ENCODE assay signal across 20 cellular contexts in genomic region chr10:114393886-114394285, GRCh38. TPM values are rescaled to one million over a fixed set of nuclear protein-coding genes. Genes with fewer than 3 reads are reported as not detected.
DNase-seq lines count a peak whose midpoint lies in the region; ATAC-seq, FAIRE-seq and TF ChIP-seq lines count a peak whose summit lies in the region.
"Had no signal": no experiment of that assay in that cellular context is flagged by ENCODE, and none has a peak within 500 bp of the region (broad histone marks: within the 10 kb centered on the region; RNA-seq: fewer than 3 reads in every experiment).

No MANE protein-coding gene starts in this region.

- no peak for TF ChIP-seq RAD21 in IMR-90 (IDR thresholded peaks at IDR 0.05; ENCODE audit: low read length)

- H2AK5ac ChIP-seq in IMR-90 (ENCODE audit: low read depth, low read length): no peak overlapping the region

- dilution Hi-C loops in IMR-90 (cut with HindIII; ENCODE audit: low sequenced_read_pairs, unreplicated experiment) (no loop called here), endothelial cell of umbilical vein (cut with MboI; ENCODE audit: extremely low pct_ligation_motif_present, low sequenced_read_pairs) (no loop called here)

- no peaks in the 10 kb centered on the region for H3K79me1 ChIP-seq in IMR-90 (ENCODE audit: low read depth in 1 of 2, low read length in 2 of 2)

- H4K5ac ChIP-seq in IMR-90 (ENCODE audit: low read depth, low read length): no peak overlapping the region

- BruUV-seq in IMR-90 (replicated peaks; lab: Mats Ljungman, UMichigan) (no TSS peak), endothelial cell of umbilical vein (replicated peaks; lab: Mats Ljungman, UMichigan) (no TSS peak)

- H2BK15ac ChIP-seq in IMR-90 (ENCODE audit: low read depth, low read length): no peak overlapping the region

- no peak overlapping the region for H4K91ac ChIP-seq in IMR-90 (ENCODE audit: insufficient read depth, low read depth, low read length)

- H3K9me1 ChIP-seq in IMR-90 (ENCODE audit: insufficient read depth, low read length) (no peaks in the 10 kb centered on the region), endothelial cell of umbilical vein (replicated peaks; ENCODE audit: control insufficient read depth, extremely low read depth, insufficient read depth, low read length) (no peaks in the 10 kb centered on the region)

- H3K18ac ChIP-seq in IMR-90 (ENCODE audit: low read depth, low read length): no peak overlapping the region

- H2BK120ac ChIP-seq in IMR-90 (ENCODE audit: low read depth, low read length): no peak overlapping the region

- 60% methylated on average over 1 of the region's 7 CpGs; no CpG with 5 or more reads in 1 of the 2 experiments for WGBS in IMR-90 (ENCODE audit: extremely low coverage in 2 of 2, insufficient read length in 1 of 2), 2 experiments

- POLR2A ChIA-PET in IMR-90 (lab: Charles Lee; ENCODE audit: unreplicated experiment) (no interaction called here), endothelial cell of umbilical vein (lab: Charles Lee) (no interaction called here)

- FAIRE-seq in endothelial cell of umbilical vein (lab: Jason Lieb, UNC): no peak

- H2BK5ac ChIP-seq in IMR-90 (ENCODE audit: low read depth, low read length, poor library complexity, severe bottlenecking): no peak overlapping the region

- no peaks in the 10 kb centered on the region for H3K9me3 Mint-ChIP-seq in neural crest cell
- H3K9me3 Mint-ChIP-seq: CD8-positive, alpha-beta T cell had no signal

- peaks cover 1% of the 10 kb centered on the region; the same call in 1 of the 2 replicates for H3K4me1 ChIP-seq in IMR-90 (ENCODE audit: control insufficient read depth, insufficient read depth, low read length)
- H3K4me1 ChIP-seq in endothelial cell of umbilical vein (ENCODE audit: control insufficient read depth, extremely low read depth, insufficient read depth, low read length): peaks cover 30% of the 10 kb centered on the region
- H3K4me1 ChIP-seq in thoracic aorta (ENCODE audit: control insufficient read depth in 1 of 2, low read depth in 2 of 2): peaks cover 15 to 23% of the 10 kb centered on the region in 2 donors

- no peak overlapping the region for H3K14ac ChIP-seq in IMR-90 (replicated peaks; ENCODE audit: low read depth, low read length)

- H3K36me3 Mint-ChIP-seq in neural crest cell (ENCODE audit: low read depth): no peaks in the 10 kb centered on the region
- H3K36me3 Mint-ChIP-seq: CD8-positive, alpha-beta T cell had no signal

- no peak overlapping the region for H2BK20ac ChIP-seq in IMR-90 (ENCODE audit: low read depth, low read length)

- no peak overlapping the region for H3K56ac ChIP-seq in IMR-90 (ENCODE audit: extremely low read depth, insufficient read depth, low read length)

- H3K27me3 ChIP-seq in IMR-90 (ENCODE audit: control insufficient read depth, insufficient read depth, low read length): peaks cover 40% of the 10 kb centered on the region
- H3K27me3 ChIP-seq in endothelial cell of umbilical vein (ENCODE audit: control insufficient read depth in 2 of 2, insufficient read depth in 2 of 2, low read length in 2 of 2): peaks cover 48 to 50% of the 10 kb centered on the region in 2 experiments
- H3K27me3 ChIP-seq in thoracic aorta (replicated peaks; ENCODE audit: insufficient read depth): no peaks in the 10 kb centered on the region

- H3K4me2 ChIP-seq in IMR-90 (ENCODE audit: low read depth, low read length): no peak overlapping the region
- no peak overlapping the region for H3K4me2 ChIP-seq in endothelial cell of umbilical vein (ENCODE audit: insufficient read depth, low read length)
- H3K4me2 ChIP-seq: KMS-11 had no signal

- H3K9ac ChIP-seq in IMR-90 (ENCODE audit: low read depth, low read length) (no peak overlapping the region), endothelial cell of umbilical vein (replicated peaks; ENCODE audit: extremely low read depth, insufficient read depth, low read length) (no peak overlapping the region)
- H3K9ac ChIP-seq: KMS-11 had no signal

- H3K27ac ChIP-seq in IMR-90 (ENCODE audit: insufficient read depth, low read length): no peak overlapping the region
- H3K27ac ChIP-seq in endothelial cell of umbilical vein (ENCODE audit: insufficient read depth, low read depth, low read length): no peak overlapping the region
- H3K27ac ChIP-seq in thoracic aorta: peak overlapping the region in 1 of 2 donors; percentile 48
- H3K27ac ChIP-seq: KMS-11 had no signal

- no peaks in the 10 kb centered on the region for H3K79me2 ChIP-seq in endothelial cell of umbilical vein (ENCODE audit: control insufficient read depth, insufficient read depth, low read length)

- DNase-seq in IMR-90 (no peak), endothelial cell of umbilical vein (ENCODE audit: low read depth, low spot score) (no peak), neural crest cell (ENCODE audit: low read depth, low spot score) (no peak), thoracic aorta (ENCODE audit: low spot score) (no peak), NCI-H1417 treated with DMSO at 0.1 percent for 48 hours (lab: John Stamatoyannopoulos, UW) (no peak)
- no peak for DNase-seq in activated effector memory CD4-positive, alpha-beta T cell treated with Interleukin-2 at 50 U/mL for 16 hours
- DNase-seq: CD8-positive, alpha-beta T cell; DND-41; GDM1; H7; MM.1S; NCI-H1105; NCI-H1930; NCI-H2171; NCI-H82; SHP77 treated with DMSO at 0.1 percent for 48 hours had no signal

- H3K9me3 ChIP-seq in IMR-90 (ENCODE audit: control insufficient read depth, insufficient read depth, low read length) (no peaks in the 10 kb centered on the region), endothelial cell of umbilical vein (replicated peaks; ENCODE audit: control insufficient read depth, insufficient read depth, low read length) (no peaks in the 10 kb centered on the region), thoracic aorta (no peaks in the 10 kb centered on the region)

- no peak overlapping the region for H3K4ac ChIP-seq in IMR-90 (ENCODE audit: low read depth, low read length)

- peak overlapping the region; percentile 16 for H2AK9ac ChIP-seq in IMR-90 (replicated peaks; ENCODE audit: low read depth, low read length, poor library complexity)

- no peak overlapping the region for H4K8ac ChIP-seq in IMR-90 (ENCODE audit: low read depth in 2 of 2, low read length in 2 of 2)

- H2AFZ ChIP-seq in IMR-90 (replicated peaks; ENCODE audit: low read length, poor library complexity): peak overlapping the region; percentile 71
- H2AFZ ChIP-seq in endothelial cell of umbilical vein (ENCODE audit: low read depth, low read length): no peak overlapping the region

- H3K36me3 ChIP-seq in IMR-90 (ENCODE audit: control insufficient read depth, insufficient read depth, low read length): no peaks in the 10 kb centered on the region
- no peaks in the 10 kb centered on the region for H3K36me3 ChIP-seq in endothelial cell of umbilical vein (ENCODE audit: control insufficient read depth in 2 of 2, extremely low read depth in 1 of 2, insufficient read depth in 2 of 2, low read length in 2 of 2)
- no peaks in the 10 kb centered on the region for H3K36me3 ChIP-seq in thoracic aorta

- no peak overlapping the region for H3K23ac ChIP-seq in IMR-90 (ENCODE audit: low read depth, low read length)

- in situ Hi-C loops in IMR-90 (cut with MboI; ENCODE audit: low sequenced_read_pairs): no loop called here

- no peak for ATAC-seq in IMR-90 (ENCODE audit: low read depth)
- ATAC-seq in thoracic aorta (ENCODE audit: insufficient number of reproducible peaks, low FRiP score, low read depth): no peak
- ATAC-seq in GM21737 (IDR thresholded peaks at IDR 0.05; ENCODE audit: unreplicated experiment): no peak
- ATAC-seq in GM19467 (IDR thresholded peaks at IDR 0.05; ENCODE audit: unreplicated experiment): no peak
- ATAC-seq: CD8-positive, alpha-beta T cell had no signal

- peaks cover under 1% of the 10 kb centered on the region for H3K27me3 Mint-ChIP-seq in neural crest cell (ENCODE audit: low read depth)

- peaks cover 77% of the 10 kb centered on the region for H3K4me1 Mint-ChIP-seq in neural crest cell

- CTCF ChIA-PET in IMR-90 (lab: Yijun Ruan, JAX) (no interaction called here), endothelial cell of umbilical vein (lab: Charles Lee) (no interaction called here)

- H3K4me3 ChIP-seq in IMR-90 (ENCODE audit: insufficient read depth, low read depth, low read length): no peak overlapping the region
- H3K4me3 ChIP-seq in endothelial cell of umbilical vein (replicated peaks in 1 of 3; ENCODE audit: insufficient read depth in 1 of 3, low read depth in 1 of 3, low read length in 3 of 3): no peak overlapping the region
- H3K4me3 ChIP-seq in thoracic aorta: peak overlapping the region; percentile 32

- H3K27ac Mint-ChIP-seq in neural crest cell (ENCODE audit: unreplicated experiment): peak overlapping the region; percentile 87
- H3K27ac Mint-ChIP-seq: CD8-positive, alpha-beta T cell had no signal

- H3K4me3 Mint-ChIP-seq in neural crest cell: peak overlapping the region; percentile 29
- H3K4me3 Mint-ChIP-seq: CD8-positive, alpha-beta T cell had no signal

- intact Hi-C loops in IMR-90 (cut with micrococcal nuclease) (no loop called here), endothelial cell of umbilical vein (cut with micrococcal nuclease) (loop anchor here (2.0 kb wide), 1 partner anchor 19 kb away; no protein-coding TSS in a partner anchor)

- TF ChIP-seq POLR2A in IMR-90 (IDR thresholded peaks at IDR 0.05; ENCODE audit: low read depth, low read length) (no peak), endothelial cell of umbilical vein (IDR thresholded peaks at IDR 0.05; ENCODE audit: low read depth, low read length) (no peak)

- TF ChIP-seq CTCF in IMR-90 (conservative IDR thresholded peaks at IDR 0.05; ENCODE audit: low read depth, low read length) (no peak), endothelial cell of umbilical vein (IDR thresholded peaks at IDR 0.05; ENCODE audit: extremely low read depth in 1 of 2, insufficient read depth in 1 of 2, low read depth in 1 of 2, low read length in 2 of 2) (no peak), neural crest cell (conservative IDR thresholded peaks at IDR 0.05) (no peak), thoracic aorta (IDR thresholded peaks at IDR 0.05) (no peak)

- H4K20me1 ChIP-seq in IMR-90 (ENCODE audit: insufficient read depth, low read length) (no peaks in the 10 kb centered on the region), endothelial cell of umbilical vein (replicated peaks; ENCODE audit: control insufficient read depth, extremely low read depth, insufficient read depth, low read length) (no peaks in the 10 kb centered on the region)

RNA-seq across cellular contexts. Expression of gene AFAP1L2, which starts 10.4 kb away (rescaled TPM):
- total RNA-seq in IMR-90 (2012; rRNA removed): under 0.01 TPM in 1 of 2 replicates, not detected in the other
- polyA plus RNA-seq in IMR-90 (2012; rRNA removed): 0.10 and 0.22 TPM in 2 replicates
- polyA plus RNA-seq in IMR-90 (2012; cell fraction: cytosol; rRNA removed): 0.13 and 0.27 TPM in 2 replicates
- 0.31 and 0.35 TPM in 2 replicates for polyA plus RNA-seq in IMR-90 (2012; cell fraction: nucleus; rRNA removed; ENCODE audit: low replicate concordance)
- 1.6 and 4.1 TPM in 2 replicates for total RNA-seq in endothelial cell of umbilical vein
- 0.53 and 0.90 TPM in 2 replicates for polyA plus RNA-seq in endothelial cell of umbilical vein
- 0.52 and 0.63 TPM in 2 replicates for polyA plus RNA-seq in endothelial cell of umbilical vein (2011; cell fraction: cytosol; rRNA removed)
- polyA plus RNA-seq in endothelial cell of umbilical vein (2011; cell fraction: nucleus; rRNA removed): 2.1 and 2.2 TPM in 2 replicates
- 0.05 TPM in 2 replicates for polyA plus RNA-seq in endothelial cell of umbilical vein (2012)
- polyA minus RNA-seq in endothelial cell of umbilical vein: 0.59 and 0.75 TPM in 2 replicates
- not detected for polyA minus RNA-seq in endothelial cell of umbilical vein (2011; cell fraction: cytosol; rRNA and poly(A)+ RNA removed)
- 0.91 and 1.2 TPM in 2 replicates for polyA minus RNA-seq in endothelial cell of umbilical vein (2011; cell fraction: nucleus; rRNA and poly(A)+ RNA removed)
- total RNA-seq in neural crest cell: 72.1 and 73.6 TPM in 2 replicates
- 10 to 100 TPM in 1 of 2 donors, 1 to 10 TPM in 1; 7.7 to 13.3 TPM for total RNA-seq in thoracic aorta
- total RNA-seq: NCI-H460 had no signal
